ENCODE assay signal across 7 cellular contexts in genomic region chr10:46773896-46774233, GRCh38.
DNase-seq lines count a peak whose midpoint lies in the region; ATAC-seq and TF ChIP-seq lines count a peak whose summit lies in the region.
"Not testable (repeated sequence)": the region's sequence is repeated elsewhere in the genome, so short reads cannot be mapped to it uniquely, and the experiment has no call there.

No MANE protein-coding gene starts in this region.

- intact Hi-C loops in activated CD4-positive, alpha-beta T cell treated with anti-CD3 and anti-CD28 coated beads for 36 hours (cut with DNase I, micrococcal nuclease); naive thymus-derived CD4-positive, alpha-beta T cell (cut with micrococcal nuclease): not testable (repeated sequence)

- H3K27me3 Mint-ChIP-seq in activated CD4-positive, alpha-beta T cell treated with anti-CD3 and anti-CD28 coated beads for 36 hours; activated T-cell treated with anti-CD3 and anti-CD28 coated beads, Interleukin-2, amount 50 U/mL, for 4 hours (ENCODE audit: low read depth); activated naive CD8-positive, alpha-beta T cell treated with anti-CD3 and anti-CD28 coated beads, Interleukin-2, amount 10 ng/mL, durations not matched to agents 7 days and 5 days; naive thymus-derived CD4-positive, alpha-beta T cell: not testable (repeated sequence)

- not testable (repeated sequence) for H3K36me3 Mint-ChIP-seq in activated CD4-positive, alpha-beta T cell treated with anti-CD3 and anti-CD28 coated beads for 36 hours (ENCODE audit: low read depth); activated T-cell treated with anti-CD3 and anti-CD28 coated beads, Interleukin-2, amount 50 U/mL, for 4 hours (ENCODE audit: insufficient read depth); activated naive CD8-positive, alpha-beta T cell treated with anti-CD3 and anti-CD28 coated beads, Interleukin-2, amount 10 ng/mL, durations not matched to agents 7 days and 5 days; naive thymus-derived CD4-positive, alpha-beta T cell

- H3K27me3 ChIP-seq in naive thymus-derived CD4-positive, alpha-beta T cell (ENCODE audit: control insufficient read depth in 2 of 2, insufficient read depth in 2 of 2, low read length in 2 of 2): not testable (repeated sequence)

- not testable (repeated sequence) for H3K4me1 Mint-ChIP-seq in activated CD4-positive, alpha-beta T cell treated with anti-CD3 and anti-CD28 coated beads for 36 hours; activated T-cell treated with anti-CD3 and anti-CD28 coated beads, Interleukin-2, amount 50 U/mL, for 4 hours (ENCODE audit: low read depth); activated naive CD8-positive, alpha-beta T cell treated with anti-CD3 and anti-CD28 coated beads, Interleukin-2, amount 10 ng/mL, durations not matched to agents 7 days and 5 days; naive thymus-derived CD4-positive, alpha-beta T cell

- not testable (repeated sequence) for H3K4me3 ChIP-seq in GM12865 (ENCODE audit: low read depth, low read length); naive thymus-derived CD4-positive, alpha-beta T cell (ENCODE audit: low read length)

- TF ChIP-seq CTCF in GM12865 (IDR thresholded peaks at IDR 0.05; ENCODE audit: insufficient read depth, low read depth, low read length, missing control alignments): not testable (repeated sequence)

- not testable (repeated sequence) for H3K9me3 ChIP-seq in naive thymus-derived CD4-positive, alpha-beta T cell (ENCODE audit: control insufficient read depth in 2 of 3, low read length in 3 of 3)

- H3K27ac ChIP-seq in naive thymus-derived CD4-positive, alpha-beta T cell (ENCODE audit: low read depth, low read length): not testable (repeated sequence)

- H3K36me3 ChIP-seq in naive thymus-derived CD4-positive, alpha-beta T cell (ENCODE audit: control insufficient read depth in 2 of 3, insufficient read depth in 3 of 3, low read length in 3 of 3): not testable (repeated sequence)

- not testable (repeated sequence) for H3K4me1 ChIP-seq in naive thymus-derived CD4-positive, alpha-beta T cell (ENCODE audit: control insufficient read depth in 2 of 2, insufficient read depth in 2 of 2, low read length in 2 of 2)

- DNase-seq in GM12865 (ENCODE audit: low read depth): peak; percentile 9
- peak; percentile 41 to 66 for DNase-seq in NOMO-1 (lab: John Stamatoyannopoulos, UW; ENCODE audit: unreplicated experiment in 2 of 2)
- peak; percentile 23 for DNase-seq in activated CD4-positive, alpha-beta T cell treated with anti-CD3 and anti-CD28 coated beads for 36 hours
- DNase-seq in activated T-cell treated with anti-CD3 and anti-CD28 coated beads, Interleukin-2, amount 50 U/mL, for 4 hours; activated naive CD8-positive, alpha-beta T cell treated with anti-CD3 and anti-CD28 coated beads, Interleukin-2, amount 10 ng/mL, durations not matched to agents 7 days and 5 days: not testable (repeated sequence)
- DNase-seq in naive thymus-derived CD4-positive, alpha-beta T cell: peak in 6 of 9 donors; percentile 5 to 42 (median 30)
- DNase-seq in stimulated activated CD8-positive, alpha-beta memory T cell treated with anti-CD3 and anti-CD28 coated beads, Interleukin-4, amount 100 ng/mL, for 24 hours (ENCODE audit: low read depth): peak; percentile 33

- not testable (repeated sequence) for H3K27ac Mint-ChIP-seq in activated CD4-positive, alpha-beta T cell treated with anti-CD3 and anti-CD28 coated beads for 36 hours; activated naive CD8-positive, alpha-beta T cell treated with anti-CD3 and anti-CD28 coated beads, Interleukin-2, amount 10 ng/mL, durations not matched to agents 7 days and 5 days
- peak overlapping the region in 1 of 9 donors; percentile 74 for H3K27ac Mint-ChIP-seq in naive thymus-derived CD4-positive, alpha-beta T cell

- not testable (repeated sequence) for H3K4me3 Mint-ChIP-seq in activated CD4-positive, alpha-beta T cell treated with anti-CD3 and anti-CD28 coated beads for 36 hours; activated T-cell treated with anti-CD3 and anti-CD28 coated beads, Interleukin-2, amount 50 U/mL, for 4 hours; activated naive CD8-positive, alpha-beta T cell treated with anti-CD3 and anti-CD28 coated beads, Interleukin-2, amount 10 ng/mL, durations not matched to agents 7 days and 5 days; naive thymus-derived CD4-positive, alpha-beta T cell

- POLR2A ChIA-PET in activated CD4-positive, alpha-beta T cell treated with anti-CD3 and anti-CD28 coated beads for 36 hours (lab: Charles Lee); activated naive CD8-positive, alpha-beta T cell treated with anti-CD3 and anti-CD28 coated beads, Interleukin-2, amount 10 ng/mL, durations not matched to agents 7 days and 5 days (lab: Charles Lee); naive thymus-derived CD4-positive, alpha-beta T cell (lab: Charles Lee): not testable (repeated sequence)

- CTCF ChIA-PET in activated CD4-positive, alpha-beta T cell treated with anti-CD3 and anti-CD28 coated beads for 36 hours (lab: Charles Lee); naive thymus-derived CD4-positive, alpha-beta T cell (lab: Charles Lee): not testable (repeated sequence)

- not testable (repeated sequence) for H3K9me3 Mint-ChIP-seq in activated CD4-positive, alpha-beta T cell treated with anti-CD3 and anti-CD28 coated beads for 36 hours (ENCODE audit: low read depth); activated T-cell treated with anti-CD3 and anti-CD28 coated beads, Interleukin-2, amount 50 U/mL, for 4 hours; activated naive CD8-positive, alpha-beta T cell treated with anti-CD3 and anti-CD28 coated beads, Interleukin-2, amount 10 ng/mL, durations not matched to agents 7 days and 5 days; naive thymus-derived CD4-positive, alpha-beta T cell

- peak; percentile 63 for ATAC-seq in activated CD4-positive, alpha-beta T cell treated with anti-CD3 and anti-CD28 coated beads for 36 hours
- peak; percentile 38 to 55 for ATAC-seq in activated T-cell treated with anti-CD3 and anti-CD28 coated beads, Interleukin-2, amount 50 U/mL, for 4 hours
- ATAC-seq in activated naive CD8-positive, alpha-beta T cell treated with anti-CD3 and anti-CD28 coated beads, Interleukin-2, amount 10 ng/mL, durations not matched to agents 7 days and 5 days (ENCODE audit: low read depth): peak; percentile 47
- ATAC-seq in naive thymus-derived CD4-positive, alpha-beta T cell: peak; percentile 44
